1 cellular context compared by ENCODE assay signal in genomic region chr16:14957576-14958322, GRCh38.
TF ChIP-seq lines count a peak whose summit lies in the region.

No MANE protein-coding gene starts in this region.

TF ChIP-seq in HepG2, 621 proteins besides CTCF, POLR2A, EP300 and RAD21:
- no peak for TF ChIP-seq ZNF660 (CRISPR knock-in tag; IDR thresholded peaks at IDR 0.05; ENCODE audit: borderline replicate concordance, low read depth)
- no peak for TF ChIP-seq ZNF230 (CRISPR knock-in tag; IDR thresholded peaks at IDR 0.05)
- TF ChIP-seq ZNF10 (CRISPR knock-in tag; IDR thresholded peaks at IDR 0.05; ENCODE audit: borderline replicate concordance, low read depth): no peak
- peak; percentile 46; the same call in 1 of the 2 replicates for TF ChIP-seq ZNF768 (CRISPR knock-in tag; IDR thresholded peaks at IDR 0.05)
- TF ChIP-seq FOXC1 (CRISPR knock-in tag; IDR thresholded peaks at IDR 0.05; ENCODE audit: borderline replicate concordance): no peak
- no peak for TF ChIP-seq ZNF547 (CRISPR knock-in tag; IDR thresholded peaks at IDR 0.05)
